ENCODE assay signal across 8 cellular contexts in genomic region chr1:93079685-93080141, GRCh38. TPM values are rescaled to one million over a fixed set of nuclear protein-coding genes. Genes with fewer than 3 reads are reported as not detected.
A peak's percentile ranks its signal among the peaks of the same experiment; 100 is the strongest.
DNase-seq lines count a peak whose midpoint lies in the region; ATAC-seq and TF ChIP-seq lines count a peak whose summit lies in the region.

No MANE protein-coding gene starts in this region.

- CTCF ChIA-PET in AG04450 (lab: Charles Lee): interaction anchor here (1.0 to 1.9 kb wide), 8 partner anchors 16 to 318 kb away, joined by 3 to 10 read pairs (median 4); no protein-coding TSS in a partner anchor

- H3K9me3 ChIP-seq in AG04450 (ENCODE audit: control insufficient read depth, insufficient read depth, low read length): no peaks in the 10 kb centered on the region
- H3K9me3 ChIP-seq in SJSA1 (replicated peaks): no peaks in the 10 kb centered on the region
- H3K9me3 ChIP-seq in body of pancreas: no peaks in the 10 kb centered on the region
- H3K9me3 ChIP-seq in iPS-20b (ENCODE audit: insufficient read depth, low read depth, low read length): peaks cover 11% of the 10 kb centered on the region
- no peaks in the 10 kb centered on the region for H3K9me3 ChIP-seq in skeletal muscle tissue (ENCODE audit: control insufficient read depth in 3 of 3, low read length in 3 of 3)

- DNase-seq in AG04450 (ENCODE audit: low read depth, low spot score): no peak
- peak; percentile 21 for DNase-seq in GM20000 (ENCODE audit: low spot score)
- DNase-seq in SJSA1 (ENCODE audit: low read depth in 1 of 2, low spot score in 2 of 2): peak; percentile 36 to 50
- DNase-seq in body of pancreas: peak in 3 of 4 donors; percentile 9 to 20 (median 13)
- DNase-seq in NCI-H128 (lab: John Stamatoyannopoulos, UW; ENCODE audit: unreplicated experiment): no peak

- H3K27me3 ChIP-seq in AG04450 (ENCODE audit: control insufficient read depth, insufficient read depth, low read length) (no peaks in the 10 kb centered on the region), SJSA1 (replicated peaks) (no peaks in the 10 kb centered on the region), body of pancreas (no peaks in the 10 kb centered on the region), iPS-20b (ENCODE audit: insufficient read depth, low read length) (no peaks in the 10 kb centered on the region), skeletal muscle tissue (ENCODE audit: control insufficient read depth in 3 of 3, insufficient read depth in 3 of 3, low read length in 3 of 3) (no peaks in the 10 kb centered on the region)

- H3K4me1 ChIP-seq in SJSA1 (replicated peaks): peaks cover 19% of the 10 kb centered on the region
- peaks cover 25% of the 10 kb centered on the region for H3K4me1 ChIP-seq in body of pancreas
- peaks cover 9% of the 10 kb centered on the region; the same call in 1 of the 2 replicates for H3K4me1 ChIP-seq in iPS-20b (ENCODE audit: insufficient read depth, low read length)
- peaks cover 6 to 16% (median 12%) of the 10 kb centered on the region in 3 donors for H3K4me1 ChIP-seq in skeletal muscle tissue (ENCODE audit: control insufficient read depth in 3 of 3, insufficient read depth in 3 of 3, low read length in 3 of 3)

- TF ChIP-seq CTCF in AG04450 (IDR thresholded peaks at IDR 0.05; ENCODE audit: low read depth, low read length): no peak
- no peak for TF ChIP-seq CTCF in GM20000 (IDR thresholded peaks at IDR 0.05; ENCODE audit: extremely low read depth, missing control alignments)
- TF ChIP-seq CTCF in body of pancreas (IDR thresholded peaks at IDR 0.05): no peak

- peak overlapping the region; percentile 100 for H3K9ac ChIP-seq in iPS-20b (ENCODE audit: low read depth, low read length)
- peak overlapping the region; percentile 84 to 97 (median 97) for H3K9ac ChIP-seq in skeletal muscle tissue (ENCODE audit: low read depth in 1 of 3, low read length in 3 of 3)

- H3K27ac ChIP-seq in AG04450 (ENCODE audit: low read depth, low read length): peak overlapping the region; percentile 77
- peak overlapping the region; percentile 82 for H3K27ac ChIP-seq in SJSA1
- peak overlapping the region; percentile 55 to 93 (median 78) for H3K27ac ChIP-seq in body of pancreas
- peak overlapping the region; percentile 99 for H3K27ac ChIP-seq in iPS-20b (ENCODE audit: low read length)
- peak overlapping the region; percentile 52 for H3K27ac ChIP-seq in skeletal muscle tissue (ENCODE audit: low read depth, low read length)

- peak overlapping the region; percentile 93 for H3K4me3 ChIP-seq in AG04450 (ENCODE audit: low read depth, low read length)
- peak overlapping the region; percentile 78 for H3K4me3 ChIP-seq in SJSA1
- H3K4me3 ChIP-seq in body of pancreas: peak overlapping the region; percentile 17 to 81
- H3K4me3 ChIP-seq in iPS-20b (ENCODE audit: low read length): peak overlapping the region; percentile 93
- peak overlapping the region; percentile 77 to 98 (median 97) for H3K4me3 ChIP-seq in skeletal muscle tissue (ENCODE audit: low read length in 3 of 3)

- POLR2A ChIA-PET in AG04450 (lab: Yijun Ruan, JAX): interaction anchor here (0.5 to 2.4 kb wide), 9 partner anchors 14 to 1167 kb away, joined by 3 to 14 read pairs (median 3); partner anchors contain the start of gene DR1

- H3K36me3 ChIP-seq in SJSA1: peaks cover 26% of the 10 kb centered on the region
- no peaks in the 10 kb centered on the region for H3K36me3 ChIP-seq in body of pancreas (replicated peaks in 1 of 2; ENCODE audit: insufficient read depth in 1 of 2, low read depth in 2 of 2)
- peaks cover 31% of the 10 kb centered on the region for H3K36me3 ChIP-seq in iPS-20b (ENCODE audit: insufficient read depth, low read depth, low read length)
- peaks cover 0 to 5% (median 0%) of the 10 kb centered on the region in 3 donors for H3K36me3 ChIP-seq in skeletal muscle tissue (ENCODE audit: control insufficient read depth in 3 of 3, insufficient read depth in 3 of 3, low read length in 3 of 3)

- WGBS in body of pancreas, 2 donors: 1% methylated on average over 13 of the region's 13 CpGs

- no peak for TF ChIP-seq POLR2A in body of pancreas (IDR thresholded peaks at IDR 0.05)

- intact Hi-C loops in body of pancreas (cut with DNase I): no loop called here

- ATAC-seq in body of pancreas: no peak
- ATAC-seq in HG03139 (IDR thresholded peaks at IDR 0.05; ENCODE audit: unreplicated experiment): no peak

RNA-seq across cellular contexts. Expression of gene MTF2, which starts 0.6 kb away (rescaled TPM):
- polyA plus RNA-seq in AG04450 (2011; rRNA removed): 15.8 and 23.9 TPM in 2 replicates
- polyA minus RNA-seq in AG04450 (2011; rRNA and poly(A)+ RNA removed): 27.9 and 32.8 TPM in 2 replicates
- 45.0 and 45.8 TPM in 2 replicates for total RNA-seq in SJSA1 (2014; rRNA removed; shearing (Covaris generic))
- total RNA-seq in body of pancreas (10 to 100 TPM; 13.5 to 13.7 TPM), skeletal muscle tissue (24.0 TPM)

Comparison
In these comparisons a context has a peak if more than half of its experiments do, and no peak if none do; other contexts are left out.
1. DNase-seq: peak in GM20000 (single experiment), SJSA1 (2 of 2) and body of pancreas (3 of 4); none in AG04450 (single experiment) and NCI-H128 (single experiment).
2. Peak in every context shown above with its lines, with median percentiles within 50 percentile points of each other: H3K27ac ChIP-seq and H3K4me3 ChIP-seq.